21 cellular contexts compared by ENCODE assay signal in genomic region chr9:27272103-27272502, GRCh38. TPM values are rescaled to one million over a fixed set of nuclear protein-coding genes. Genes with fewer than 3 reads are reported as not detected.
DNase-seq lines count a peak whose midpoint lies in the region; ATAC-seq, FAIRE-seq and TF ChIP-seq lines count a peak whose summit lies in the region.
"Had no signal": no experiment of that assay in that cellular context is flagged by ENCODE, and none has a peak within 500 bp of the region (broad histone marks: within the 10 kb centered on the region; RNA-seq: fewer than 3 reads in every experiment).

No MANE protein-coding gene starts in this region.

- H4K20me1 ChIP-seq in GM12878 (ENCODE audit: control insufficient read depth, insufficient read depth): no peaks in the 10 kb centered on the region
- H4K20me1 ChIP-seq in MM.1S (ENCODE audit: insufficient read depth, low read length): no peaks in the 10 kb centered on the region
- H4K20me1 ChIP-seq: BLaER1 treated with 17β-estradiol and CSF1 and Interleukin-3, amounts not matched to agents 10 nM and 100 nM had no signal

- no peak overlapping the region for H3K27ac Mint-ChIP-seq in CD8-positive, alpha-beta memory T cell
- H3K27ac Mint-ChIP-seq: B cell; CD8-positive, alpha-beta T cell; GM23338 had no signal

- H3K4me3 Mint-ChIP-seq in CD8-positive, alpha-beta memory T cell: no peak overlapping the region
- H3K4me3 Mint-ChIP-seq: B cell; CD8-positive, alpha-beta T cell; GM23338 had no signal

- H3K9me3 ChIP-seq in GM12878 (replicated peaks; ENCODE audit: control insufficient read depth, insufficient read depth, low read length) (no peaks in the 10 kb centered on the region), MM.1S (replicated peaks; ENCODE audit: insufficient read depth, low read length) (no peaks in the 10 kb centered on the region)
- H3K9me3 ChIP-seq in CD8-positive, alpha-beta memory T cell (ENCODE audit: low read length): no peaks in the 10 kb centered on the region
- H3K9me3 ChIP-seq: BLaER1 treated with 17β-estradiol and CSF1 and Interleukin-3, amounts not matched to agents 10 nM and 100 nM had no signal

- DNase-seq in GM12878 (ENCODE audit: low read depth, low spot score) (no peak), urothelium cell line (ENCODE audit: low spot score) (no peak), MM.1S (no peak), NCI-H1930 (lab: John Stamatoyannopoulos, UW) (no peak)
- DNase-seq in CD8-positive, alpha-beta memory T cell: no peak
- DNase-seq: CD8-positive, alpha-beta T cell; COR-L47; DMS 273 treated with DMSO at 0.1 percent for 48 hours; DMS53; GDM1; HCEC 1CT; IMR-90 had no signal

- no peak for TF ChIP-seq POLR2A in GM12878 (IDR thresholded peaks at IDR 0.05; ENCODE audit: low read depth, low read length)

- no peaks in the 10 kb centered on the region for H3K9me2 ChIP-seq in MM.1S (replicated peaks; ENCODE audit: insufficient read depth, low read length)

- no peaks in the 10 kb centered on the region for H3K79me2 ChIP-seq in GM12878 (ENCODE audit: control insufficient read depth, insufficient read depth, low read length)
- H3K79me2 ChIP-seq in MM.1S (ENCODE audit: low read length): no peaks in the 10 kb centered on the region

- no peaks in the 10 kb centered on the region for H3K27me3 Mint-ChIP-seq in CD8-positive, alpha-beta memory T cell
- H3K27me3 Mint-ChIP-seq: B cell had no signal

- H3K9ac ChIP-seq in GM12878 (ENCODE audit: control insufficient read depth, insufficient read depth, low read length) (no peak overlapping the region), MM.1S (ENCODE audit: low read length) (no peak overlapping the region)
- H3K9ac ChIP-seq: BLaER1 treated with 17β-estradiol and CSF1 and Interleukin-3, amounts not matched to agents 10 nM and 100 nM had no signal

- H3F3A ChIP-seq in MM.1S (ENCODE audit: insufficient read depth, low read length): no peaks in the 10 kb centered on the region

- POLR2A ChIA-PET in GM12878 (lab: Charles Lee): no interaction called here
- POLR2A ChIA-PET in CD8-positive, alpha-beta memory T cell (lab: Charles Lee): no interaction called here

- H3K4me3 ChIP-seq in GM12878 (no peak overlapping the region), MM.1S (ENCODE audit: low read length) (no peak overlapping the region)
- no peak overlapping the region for H3K4me3 ChIP-seq in CD8-positive, alpha-beta memory T cell (ENCODE audit: low read length)
- H3K4me3 ChIP-seq: BLaER1 treated with 17β-estradiol and CSF1 and Interleukin-3, amounts not matched to agents 10 nM and 100 nM; GM23338; K562 had no signal

- no peaks in the 10 kb centered on the region for H3K36me3 ChIP-seq in GM12878 (ENCODE audit: control insufficient read depth in 2 of 2, insufficient read depth in 2 of 2, low read length in 1 of 2)
- H3K36me3 ChIP-seq in MM.1S (replicated peaks; ENCODE audit: insufficient read depth, low read length): no peaks in the 10 kb centered on the region
- no peaks in the 10 kb centered on the region for H3K36me3 ChIP-seq in CD8-positive, alpha-beta memory T cell (ENCODE audit: insufficient read depth, low read length)
- H3K36me3 ChIP-seq: BLaER1 treated with 17β-estradiol and CSF1 and Interleukin-3, amounts not matched to agents 10 nM and 100 nM had no signal

- H3K27ac ChIP-seq in GM12878 (ENCODE audit: control insufficient read depth, insufficient read depth): no peak overlapping the region
- H3K27ac ChIP-seq in MM.1S (ENCODE audit: low read length): no peak overlapping the region
- H3K27ac ChIP-seq in CD8-positive, alpha-beta memory T cell (ENCODE audit: low read depth, low read length): no peak overlapping the region
- H3K27ac ChIP-seq: BLaER1 treated with 17β-estradiol and CSF1 and Interleukin-3, amounts not matched to agents 10 nM and 100 nM had no signal

- SMC1A ChIA-PET in GM12878 (lab: Charles Lee; ENCODE audit: uncharacterized antibody, unreplicated experiment): no interaction called here

- H3K4me1 ChIP-seq in GM12878 (ENCODE audit: control insufficient read depth, insufficient read depth, low read length): no peaks in the 10 kb centered on the region
- H3K4me1 ChIP-seq in MM.1S (ENCODE audit: low read length): no peaks in the 10 kb centered on the region
- no peaks in the 10 kb centered on the region for H3K4me1 ChIP-seq in CD8-positive, alpha-beta memory T cell (ENCODE audit: insufficient read depth, low read length)
- H3K4me1 ChIP-seq: BLaER1 treated with 17β-estradiol and CSF1 and Interleukin-3, amounts not matched to agents 10 nM and 100 nM had no signal

- no peak for TF ChIP-seq CTCF in GM12878 (IDR thresholded peaks at IDR 0.05 in 2 of 3, conservative IDR thresholded peaks at IDR 0.05 in 1 of 3; ENCODE audit: control insufficient read depth in 2 of 3, extremely low read depth in 1 of 3, insufficient read depth in 1 of 3, low read depth in 3 of 3, low read length in 3 of 3)
- TF ChIP-seq CTCF in MM.1S (IDR thresholded peaks at IDR 0.05; ENCODE audit: low read length): no peak

- no TSS peak for BruUV-seq in GM12878 (replicated peaks; lab: Mats Ljungman, UMichigan)

- H3K27me3 ChIP-seq in GM12878 (replicated peaks in 1 of 2; ENCODE audit: control insufficient read depth in 2 of 2, insufficient read depth in 2 of 2, low read length in 1 of 2): no peaks in the 10 kb centered on the region
- no peaks in the 10 kb centered on the region for H3K27me3 ChIP-seq in MM.1S (replicated peaks; ENCODE audit: insufficient read depth, low read length)
- H3K27me3 ChIP-seq in CD8-positive, alpha-beta memory T cell (ENCODE audit: insufficient read depth, low read length, poor library complexity, severe bottlenecking): no peaks in the 10 kb centered on the region
- H3K27me3 ChIP-seq: BLaER1 treated with 17β-estradiol and CSF1 and Interleukin-3, amounts not matched to agents 10 nM and 100 nM had no signal

- FAIRE-seq in GM12878 (lab: Jason Lieb, UNC): no peak
- FAIRE-seq in urothelium cell line (lab: Jason Lieb, UNC): peak; percentile 30
- FAIRE-seq: H54, HTR-8/SVneo, K562 had no signal

- TF ChIP-seq RAD21 in GM12878 (IDR thresholded peaks at IDR 0.05; ENCODE audit: insufficient read depth, low read depth, low read length): no peak

- intact Hi-C loops in GM12878 (cut with micrococcal nuclease; ENCODE audit: unreplicated experiment): no loop called here

- CTCF ChIA-PET in GM12878 (lab: Yijun Ruan, JAX): interaction anchor here (1.2 kb wide), 2 partner anchors 24 to 25 kb away, joined by 3 read pairs; no protein-coding TSS in a partner anchor
- CTCF ChIA-PET in CD8-positive, alpha-beta memory T cell (lab: Charles Lee): no interaction called here

- in situ Hi-C loops in GM12878 (cut with MboI): loop anchor here (10.0 kb wide), 1 partner anchor 527 kb away; no protein-coding TSS in a partner anchor

- RAD21 ChIA-PET in GM12878 (lab: Charles Lee; ENCODE audit: unreplicated experiment): interaction anchor here (1.1 kb wide), 1 partner anchor 24 kb away, joined by 3 read pairs; no protein-coding TSS in a partner anchor

- H3K9me3 Mint-ChIP-seq in CD8-positive, alpha-beta memory T cell: no peaks in the 10 kb centered on the region
- H3K9me3 Mint-ChIP-seq: CD8-positive, alpha-beta T cell; GM23338 had no signal

- 50% methylated on average over 2 of the region's 2 CpGs for WGBS in GM12878 (ENCODE audit: insufficient coverage, insufficient replicate concordance, low lambda C conversion rate, missing lambda C conversion rate)

- peak; percentile 50 for ATAC-seq in GM18511 (IDR thresholded peaks at IDR 0.05; ENCODE audit: unreplicated experiment)
- peak; percentile 66 for ATAC-seq in GM21723 (IDR thresholded peaks at IDR 0.05; ENCODE audit: unreplicated experiment)
- ATAC-seq in GM12878: peak; percentile 30; the same call in 1 of the 3 replicates
- ATAC-seq: CD8-positive, alpha-beta T cell; GM23338; K562 had no signal

- H3K4me1 Mint-ChIP-seq in CD8-positive, alpha-beta memory T cell: peaks cover 0 to 5% (median 4%) of the 10 kb centered on the region in 3 donors

- no peak overlapping the region for H3K4me2 ChIP-seq in GM12878 (ENCODE audit: control insufficient read depth, insufficient read depth)
- no peak overlapping the region for H3K4me2 ChIP-seq in MM.1S (ENCODE audit: low read depth, low read length)
- H3K4me2 ChIP-seq: BLaER1 treated with 17β-estradiol and CSF1 and Interleukin-3, amounts not matched to agents 10 nM and 100 nM; GM23338 had no signal

- no peaks in the 10 kb centered on the region for H3K36me3 Mint-ChIP-seq in CD8-positive, alpha-beta memory T cell
- H3K36me3 Mint-ChIP-seq: CD8-positive, alpha-beta T cell had no signal

- H2AFZ ChIP-seq in GM12878 (ENCODE audit: control insufficient read depth, low read depth, low read length) (peak overlapping the region; percentile 26; the same call in 1 of the 2 replicates), MM.1S (ENCODE audit: low read length) (no peak overlapping the region)
- H2AFZ ChIP-seq: GM23338 had no signal

- no peak for TF ChIP-seq EP300 in GM12878 (IDR thresholded peaks at IDR 0.05; ENCODE audit: borderline replicate concordance in 1 of 2, control insufficient read depth in 1 of 2, low read depth in 2 of 2, low read length in 2 of 2)

TF ChIP-seq in GM12878, 131 proteins besides CTCF, POLR2A, EP300 and RAD21 (continues in another document):
- peak; percentile 72; the same call in 1 of the 2 replicates for TF ChIP-seq SPI1 (IDR thresholded peaks at IDR 0.05; ENCODE audit: borderline replicate concordance, insufficient read depth, low read depth, low read length)

RNA-seq across cellular contexts. Expression of gene EQTN, which starts 24.8 kb away (rescaled TPM):
- not detected in 2 replicates for total RNA-seq in GM12878 (2013; cell fraction: nucleolus; rRNA removed)
- total RNA-seq in GM12878 (2014; rRNA removed) (not detected in 2 replicates), GM12878 (2014; rRNA removed; fragmentation: Illumina TruSeq; extraction: Trizol) (not detected in 2 replicates), GM12878 (2021) (not detected in 2 replicates)
- polyA plus RNA-seq in GM12878 (2011; ENCODE audit: low read depth): not detected
- polyA plus RNA-seq in GM12878 (2011; rRNA removed) (0.20 TPM in 1 of 2 replicates, not detected in the other), GM12878 (2014; fragmentation: Illumina TruSeq; extraction: Trizol) (not detected in 2 replicates), GM12878 (2014; fragmentation: Nextera tagmentation; extraction: Ambion mirVana) (not detected), GM12878 (2014; rRNA removed) (not detected in 2 replicates), GM12878 (2016; fragmentation: Nextera tagmentation; extraction: Ambion mirVana) (not detected)
- not detected in 2 replicates for polyA plus RNA-seq in GM12878 (2011; cell fraction: cytosol; rRNA removed)
- 0.15 TPM in 1 of 2 replicates, not detected in the other for polyA plus RNA-seq in GM12878 (2011; cell fraction: nucleus; rRNA removed)
- not detected in 2 replicates for polyA plus RNA-seq in GM12878 (2012)
- not detected in 2 replicates for polyA minus RNA-seq in GM12878 (2011; rRNA and poly(A)+ RNA removed)
- not detected in 2 replicates for polyA minus RNA-seq in GM12878 (2011; cell fraction: cytosol; rRNA and poly(A)+ RNA removed)
- polyA minus RNA-seq in GM12878 (2011; cell fraction: nucleus; rRNA and poly(A)+ RNA removed): not detected in 2 replicates
- not detected for total RNA-seq in CD8-positive, alpha-beta memory T cell
- polyA plus RNA-seq in CD8-positive, alpha-beta memory T cell: not detected
- total RNA-seq: A172; B cell; CD8-positive, alpha-beta T cell; IMR-90 had no signal
- polyA plus RNA-seq: GM23338, IMR-90 had no signal
